ENCODE assay signal across 1 cellular context in the genomic region with DNA sequence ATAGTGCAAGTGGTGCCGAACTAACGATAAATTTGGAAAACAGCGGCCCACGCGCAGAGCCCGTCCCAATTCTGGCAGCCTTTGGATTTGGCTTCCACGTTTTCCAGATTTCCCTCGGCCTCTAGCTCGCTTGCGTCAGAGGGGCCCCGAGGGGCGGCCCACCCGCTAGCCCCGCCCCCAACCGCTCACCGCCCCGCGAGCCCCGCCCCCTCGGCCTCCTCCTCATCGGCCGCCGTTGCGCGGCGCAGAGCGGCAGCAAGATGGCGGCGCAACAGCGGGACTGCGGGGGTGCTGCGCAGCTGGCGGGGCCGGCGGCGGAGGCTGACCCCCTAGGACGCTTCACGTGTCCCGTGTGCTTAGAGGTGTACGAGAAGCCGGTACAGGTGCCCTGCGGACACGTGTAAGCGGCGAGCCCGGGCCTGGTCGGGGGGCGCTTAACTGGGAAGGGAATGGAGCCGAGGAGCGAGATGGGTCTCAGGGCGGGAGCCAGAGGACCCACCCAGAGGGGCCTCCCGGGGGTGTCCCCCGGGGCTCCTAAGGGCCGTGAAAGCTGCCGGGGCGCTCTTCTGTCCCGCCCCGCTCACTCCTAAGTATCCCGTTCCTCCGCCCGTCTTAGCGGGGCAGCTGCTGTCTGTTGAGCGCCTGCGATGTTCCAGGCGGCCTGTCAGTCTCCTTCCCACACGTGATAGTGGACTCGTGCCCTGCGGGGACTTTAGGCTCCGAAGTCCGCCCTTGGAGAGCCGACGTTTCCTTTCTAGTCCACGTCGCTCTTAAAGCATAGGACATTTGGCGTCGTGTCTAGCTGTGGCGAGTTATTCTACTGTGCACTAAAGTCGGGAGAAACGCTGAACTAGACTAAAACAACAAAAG.
TF ChIP-seq lines count a peak whose summit lies in the region.

A gene with protein sequence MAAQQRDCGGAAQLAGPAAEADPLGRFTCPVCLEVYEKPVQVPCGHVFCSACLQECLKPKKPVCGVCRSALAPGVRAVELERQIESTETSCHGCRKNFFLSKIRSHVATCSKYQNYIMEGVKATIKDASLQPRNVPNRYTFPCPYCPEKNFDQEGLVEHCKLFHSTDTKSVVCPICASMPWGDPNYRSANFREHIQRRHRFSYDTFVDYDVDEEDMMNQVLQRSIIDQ (plus strand): TSS at position 245 of the 870 bp plus-strand sequence. CDS start 16 bp downstream, at position 261.

TF ChIP-seq in HepG2, 621 proteins besides CTCF, POLR2A, EP300 and RAD21 (continued from another document and continues in another):
- TF ChIP-seq ZBTB49 (CRISPR knock-in tag; IDR thresholded peaks at IDR 0.05; ENCODE audit: borderline replicate concordance), result no peak
- TF ChIP-seq, protein P1, sequence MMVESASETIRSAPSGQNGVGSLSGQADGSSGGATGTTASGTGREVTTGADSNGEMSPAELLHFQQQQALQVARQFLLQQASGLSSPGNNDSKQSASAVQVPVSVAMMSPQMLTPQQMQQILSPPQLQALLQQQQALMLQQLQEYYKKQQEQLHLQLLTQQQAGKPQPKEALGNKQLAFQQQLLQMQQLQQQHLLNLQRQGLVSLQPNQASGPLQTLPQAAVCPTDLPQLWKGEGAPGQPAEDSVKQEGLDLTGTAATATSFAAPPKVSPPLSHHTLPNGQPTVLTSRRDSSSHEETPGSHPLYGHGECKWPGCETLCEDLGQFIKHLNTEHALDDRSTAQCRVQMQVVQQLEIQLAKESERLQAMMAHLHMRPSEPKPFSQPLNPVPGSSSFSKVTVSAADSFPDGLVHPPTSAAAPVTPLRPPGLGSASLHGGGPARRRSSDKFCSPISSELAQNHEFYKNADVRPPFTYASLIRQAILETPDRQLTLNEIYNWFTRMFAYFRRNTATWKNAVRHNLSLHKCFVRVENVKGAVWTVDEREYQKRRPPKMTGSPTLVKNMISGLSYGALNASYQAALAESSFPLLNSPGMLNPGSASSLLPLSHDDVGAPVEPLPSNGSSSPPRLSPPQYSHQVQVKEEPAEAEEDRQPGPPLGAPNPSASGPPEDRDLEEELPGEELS (CRISPR knock-in tag; IDR thresholded peaks at IDR 0.05), result peak; percentile 42
- no peak for TF ChIP-seq RORA (CRISPR knock-in tag; IDR thresholded peaks at IDR 0.05)
- TF ChIP-seq, protein P2, sequence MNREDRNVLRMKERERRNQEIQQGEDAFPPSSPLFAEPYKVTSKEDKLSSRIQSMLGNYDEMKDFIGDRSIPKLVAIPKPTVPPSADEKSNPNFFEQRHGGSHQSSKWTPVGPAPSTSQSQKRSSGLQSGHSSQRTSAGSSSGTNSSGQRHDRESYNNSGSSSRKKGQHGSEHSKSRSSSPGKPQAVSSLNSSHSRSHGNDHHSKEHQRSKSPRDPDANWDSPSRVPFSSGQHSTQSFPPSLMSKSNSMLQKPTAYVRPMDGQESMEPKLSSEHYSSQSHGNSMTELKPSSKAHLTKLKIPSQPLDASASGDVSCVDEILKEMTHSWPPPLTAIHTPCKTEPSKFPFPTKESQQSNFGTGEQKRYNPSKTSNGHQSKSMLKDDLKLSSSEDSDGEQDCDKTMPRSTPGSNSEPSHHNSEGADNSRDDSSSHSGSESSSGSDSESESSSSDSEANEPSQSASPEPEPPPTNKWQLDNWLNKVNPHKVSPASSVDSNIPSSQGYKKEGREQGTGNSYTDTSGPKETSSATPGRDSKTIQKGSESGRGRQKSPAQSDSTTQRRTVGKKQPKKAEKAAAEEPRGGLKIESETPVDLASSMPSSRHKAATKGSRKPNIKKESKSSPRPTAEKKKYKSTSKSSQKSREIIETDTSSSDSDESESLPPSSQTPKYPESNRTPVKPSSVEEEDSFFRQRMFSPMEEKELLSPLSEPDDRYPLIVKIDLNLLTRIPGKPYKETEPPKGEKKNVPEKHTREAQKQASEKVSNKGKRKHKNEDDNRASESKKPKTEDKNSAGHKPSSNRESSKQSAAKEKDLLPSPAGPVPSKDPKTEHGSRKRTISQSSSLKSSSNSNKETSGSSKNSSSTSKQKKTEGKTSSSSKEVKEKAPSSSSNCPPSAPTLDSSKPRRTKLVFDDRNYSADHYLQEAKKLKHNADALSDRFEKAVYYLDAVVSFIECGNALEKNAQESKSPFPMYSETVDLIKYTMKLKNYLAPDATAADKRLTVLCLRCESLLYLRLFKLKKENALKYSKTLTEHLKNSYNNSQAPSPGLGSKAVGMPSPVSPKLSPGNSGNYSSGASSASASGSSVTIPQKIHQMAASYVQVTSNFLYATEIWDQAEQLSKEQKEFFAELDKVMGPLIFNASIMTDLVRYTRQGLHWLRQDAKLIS (CRISPR knock-in tag; IDR thresholded peaks at IDR 0.05), result peak; percentile 86; the same call in 1 of the 2 replicates
- 0 out of 2 replicates have a peak, but pooled peaks have one; percentile 67 for TF ChIP-seq NR1H2 (CRISPR knock-in tag; IDR thresholded peaks at IDR 0.05; ENCODE audit: borderline replicate concordance, low read depth)
- TF ChIP-seq, protein P3, sequence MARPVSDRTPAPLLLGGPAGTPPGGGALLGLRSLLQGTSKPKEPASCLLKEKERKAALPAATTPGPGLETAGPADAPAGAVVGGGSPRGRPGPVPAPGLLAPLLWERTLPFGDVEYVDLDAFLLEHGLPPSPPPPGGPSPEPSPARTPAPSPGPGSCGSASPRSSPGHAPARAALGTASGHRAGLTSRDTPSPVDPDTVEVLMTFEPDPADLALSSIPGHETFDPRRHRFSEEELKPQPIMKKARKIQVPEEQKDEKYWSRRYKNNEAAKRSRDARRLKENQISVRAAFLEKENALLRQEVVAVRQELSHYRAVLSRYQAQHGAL (CRISPR knock-in tag; IDR thresholded peaks at IDR 0.05; ENCODE audit: not compliant biosample characterization), result no peak
- TF ChIP-seq ELF3 (CRISPR knock-in tag; IDR thresholded peaks at IDR 0.05), result peak; percentile 70
- peak; percentile 85 for TF ChIP-seq BCL3 (CRISPR knock-in tag; IDR thresholded peaks at IDR 0.05)
- TF ChIP-seq ZNF784 (CRISPR knock-in tag; IDR thresholded peaks at IDR 0.05; ENCODE audit: borderline replicate concordance), result 0 out of 2 replicates have a peak, but pooled peaks have one; percentile 10
- peak; percentile 71; the same call in 1 of the 2 replicates for TF ChIP-seq ZC3H13 (CRISPR knock-in tag; IDR thresholded peaks at IDR 0.05)
- peak; percentile 82; the same call in 1 of the 2 replicates for TF ChIP-seq HBP1 (CRISPR knock-in tag; IDR thresholded peaks at IDR 0.05; ENCODE audit: low read depth)
- 0 out of 2 replicates have a peak, but pooled peaks have one; percentile 80 for TF ChIP-seq ZNF337 (CRISPR knock-in tag; IDR thresholded peaks at IDR 0.05; ENCODE audit: borderline replicate concordance, low read depth)
- TF ChIP-seq BORCS8-MEF2B (CRISPR knock-in tag; IDR thresholded peaks at IDR 0.05), result peak; percentile 76
- 0 out of 2 replicates have a peak, but pooled peaks have one; percentile 13 for TF ChIP-seq NR2F2 (IDR thresholded peaks at IDR 0.05; ENCODE audit: borderline replicate concordance, low read depth)
- TF ChIP-seq ZNF143 (CRISPR knock-in tag; IDR thresholded peaks at IDR 0.05), result peak; percentile 11; the same call in 1 of the 2 replicates
- TF ChIP-seq ZNF282 (IDR thresholded peaks at IDR 0.05; ENCODE audit: partially characterized antibody), result no peak
- no peak for TF ChIP-seq DPF2 (CRISPR knock-in tag; IDR thresholded peaks at IDR 0.05; ENCODE audit: borderline replicate concordance, low read depth)
- TF ChIP-seq SNRNP70 (IDR thresholded peaks at IDR 0.05; ENCODE audit: low read depth, low read length), result no peak
- TF ChIP-seq CCAR2 (optimal IDR thresholded peaks at IDR 0.05; ENCODE audit: low read depth, low read length), result no peak
- TF ChIP-seq, protein P4, sequence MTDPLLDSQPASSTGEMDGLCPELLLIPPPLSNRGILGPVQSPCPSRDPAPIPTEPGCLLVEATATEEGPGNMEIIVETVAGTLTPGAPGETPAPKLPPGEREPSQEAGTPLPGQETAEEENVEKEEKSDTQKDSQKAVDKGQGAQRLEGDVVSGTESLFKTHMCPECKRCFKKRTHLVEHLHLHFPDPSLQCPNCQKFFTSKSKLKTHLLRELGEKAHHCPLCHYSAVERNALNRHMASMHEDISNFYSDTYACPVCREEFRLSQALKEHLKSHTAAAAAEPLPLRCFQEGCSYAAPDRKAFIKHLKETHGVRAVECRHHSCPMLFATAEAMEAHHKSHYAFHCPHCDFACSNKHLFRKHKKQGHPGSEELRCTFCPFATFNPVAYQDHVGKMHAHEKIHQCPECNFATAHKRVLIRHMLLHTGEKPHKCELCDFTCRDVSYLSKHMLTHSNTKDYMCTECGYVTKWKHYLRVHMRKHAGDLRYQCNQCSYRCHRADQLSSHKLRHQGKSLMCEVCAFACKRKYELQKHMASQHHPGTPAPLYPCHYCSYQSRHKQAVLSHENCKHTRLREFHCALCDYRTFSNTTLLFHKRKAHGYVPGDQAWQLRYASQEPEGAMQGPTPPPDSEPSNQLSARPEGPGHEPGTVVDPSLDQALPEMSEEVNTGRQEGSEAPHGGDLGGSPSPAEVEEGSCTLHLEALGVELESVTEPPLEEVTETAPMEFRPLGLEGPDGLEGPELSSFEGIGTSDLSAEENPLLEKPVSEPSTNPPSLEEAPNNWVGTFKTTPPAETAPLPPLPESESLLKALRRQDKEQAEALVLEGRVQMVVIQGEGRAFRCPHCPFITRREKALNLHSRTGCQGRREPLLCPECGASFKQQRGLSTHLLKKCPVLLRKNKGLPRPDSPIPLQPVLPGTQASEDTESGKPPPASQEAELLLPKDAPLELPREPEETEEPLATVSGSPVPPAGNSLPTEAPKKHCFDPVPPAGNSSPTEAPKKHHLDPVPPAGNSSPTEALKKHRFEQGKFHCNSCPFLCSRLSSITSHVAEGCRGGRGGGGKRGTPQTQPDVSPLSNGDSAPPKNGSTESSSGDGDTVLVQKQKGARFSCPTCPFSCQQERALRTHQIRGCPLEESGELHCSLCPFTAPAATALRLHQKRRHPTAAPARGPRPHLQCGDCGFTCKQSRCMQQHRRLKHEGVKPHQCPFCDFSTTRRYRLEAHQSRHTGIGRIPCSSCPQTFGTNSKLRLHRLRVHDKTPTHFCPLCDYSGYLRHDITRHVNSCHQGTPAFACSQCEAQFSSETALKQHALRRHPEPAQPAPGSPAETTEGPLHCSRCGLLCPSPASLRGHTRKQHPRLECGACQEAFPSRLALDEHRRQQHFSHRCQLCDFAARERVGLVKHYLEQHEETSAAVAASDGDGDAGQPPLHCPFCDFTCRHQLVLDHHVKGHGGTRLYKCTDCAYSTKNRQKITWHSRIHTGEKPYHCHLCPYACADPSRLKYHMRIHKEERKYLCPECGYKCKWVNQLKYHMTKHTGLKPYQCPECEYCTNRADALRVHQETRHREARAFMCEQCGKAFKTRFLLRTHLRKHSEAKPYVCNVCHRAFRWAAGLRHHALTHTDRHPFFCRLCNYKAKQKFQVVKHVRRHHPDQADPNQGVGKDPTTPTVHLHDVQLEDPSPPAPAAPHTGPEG (CRISPR knock-in tag; IDR thresholded peaks at IDR 0.05), result no peak
- TF ChIP-seq ZNF747 (CRISPR knock-in tag; IDR thresholded peaks at IDR 0.05; ENCODE audit: borderline replicate concordance), result no peak; the same call in 1 of the 2 replicates
- TF ChIP-seq ZNF234 (CRISPR knock-in tag; conservative IDR thresholded peaks at IDR 0.05), result no peak; the same call in 1 of the 2 replicates
